ENCODE assay signal across 18 cellular contexts in the genomic region with DNA sequence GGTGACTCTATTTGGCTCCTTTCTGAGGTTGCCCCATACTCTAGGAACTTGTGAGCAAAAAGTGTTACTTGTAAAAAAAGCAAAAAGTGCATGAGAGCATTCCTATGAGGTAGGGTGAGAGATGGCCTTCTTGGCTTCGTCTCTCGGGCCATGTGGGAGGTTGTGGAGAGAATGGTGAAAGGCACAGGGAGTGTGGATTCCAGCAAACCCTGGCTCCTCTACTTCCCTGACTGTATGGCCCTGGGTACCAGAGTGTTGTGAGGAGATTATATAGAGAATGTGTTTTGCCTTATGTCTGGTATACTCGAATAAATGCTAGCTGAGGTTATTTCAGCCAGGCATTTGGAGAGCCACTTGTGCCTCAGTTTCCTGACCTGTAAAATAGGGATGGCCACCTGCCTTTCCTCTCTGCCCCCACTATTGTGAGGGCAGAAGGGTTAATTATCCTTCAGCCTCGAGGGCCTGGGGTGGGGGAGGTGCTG. TPM values are rescaled to one million over a fixed set of nuclear protein-coding genes. Genes with fewer than 3 reads are reported as not detected.
DNase-seq lines count a peak whose midpoint lies in the region; TF ChIP-seq lines count a peak whose summit lies in the region.
"Had no signal": no experiment of that assay in that cellular context is flagged by ENCODE, and none has a peak within 500 bp of the region (broad histone marks: within the 10 kb centered on the region; RNA-seq: fewer than 3 reads in every experiment).

No MANE protein-coding gene starts in this region.

- peaks cover 0 to 70% (median 40%) of the 10 kb centered on the region in 4 donors for H3K4me1 ChIP-seq in tibial nerve

- H3K36me3 ChIP-seq in tibial nerve: no peaks in the 10 kb centered on the region

- H3K27me3 ChIP-seq in tibial nerve: no peaks in the 10 kb centered on the region

- TF ChIP-seq CTCF in epithelial cell of proximal tubule (conservative IDR thresholded peaks at IDR 0.05; ENCODE audit: low read depth, low read length) (no peak), neural crest cell (conservative IDR thresholded peaks at IDR 0.05) (no peak), tibial nerve (IDR thresholded peaks at IDR 0.05) (no peak), GM20000 (IDR thresholded peaks at IDR 0.05; ENCODE audit: extremely low read depth, missing control alignments) (no peak)

- H3K9me3 Mint-ChIP-seq in neural crest cell: peaks cover 20% of the 10 kb centered on the region

- TF ChIP-seq EP300 in tibial nerve (IDR thresholded peaks at IDR 0.05): no peak

- H3K4me3 ChIP-seq in epithelial cell of proximal tubule (ENCODE audit: low read depth, low read length) (peak overlapping the region; percentile 40), tibial nerve (peak overlapping the region; percentile 24 to 48 (median 34))
- H3K4me3 ChIP-seq: PC-9 had no signal

- H3K9me3 ChIP-seq in tibial nerve: peaks cover 0 to 18% (median 3%) of the 10 kb centered on the region in 4 donors

- peak overlapping the region; percentile 70 to 93 (median 85) for H3K27ac ChIP-seq in tibial nerve
- H3K27ac ChIP-seq: 22Rv1, PC-9 had no signal

- in situ Hi-C loops in ACHN (cut with HindIII; ENCODE audit: low pct_ligation_motif_present, low pct_unique_long_range_greater_than_20kb, low sequenced_read_pairs): no loop called here

- peaks cover 60% of the 10 kb centered on the region for H3K27me3 Mint-ChIP-seq in neural crest cell (ENCODE audit: low read depth)

- DNase-seq in NCI-H526 (lab: John Stamatoyannopoulos, UW) (peak; percentile 34 to 39), NCI-H526 treated with DMSO at 0.1 percent for 48 hours (lab: John Stamatoyannopoulos, UW) (no peak), epithelial cell of proximal tubule (ENCODE audit: low read depth) (no peak), neural crest cell (ENCODE audit: low read depth, low spot score) (no peak), tibial nerve (ENCODE audit: low spot score in 2 of 2) (no peak), ACHN (no peak), AG08395 (ENCODE audit: low spot score) (no peak), GM20000 (ENCODE audit: low spot score) (no peak)
- DNase-seq: activated CD8-positive, alpha-beta memory T cell treated with anti-CD3 and anti-CD28 coated beads for 24 hours; DMS 273 treated with DMSO at 0.1 percent for 48 hours; effector CD4-positive, alpha-beta T cell; HFFc6; Karpas-422; PC-9; stimulated activated naive B cell treated with anti-CD40 and anti-IgM and Interleukin-4, amounts not matched to agents 10 μg/mL and 1 μg/mL and 100 μg/mL, for 72 hours; T-helper 9 cell had no signal

- no peak overlapping the region for H3K27ac Mint-ChIP-seq in neural crest cell (ENCODE audit: unreplicated experiment)
- H3K27ac Mint-ChIP-seq: activated naive CD4-positive, alpha-beta T cell treated with anti-CD3 and anti-CD28 coated beads, Interleukin-2, amount 50 U/mL, for 72 hours; HFFc6; stimulated activated naive B cell treated with anti-CD40 and anti-IgM and Interleukin-4, amounts not matched to agents 10 μg/mL and 1 μg/mL and 100 μg/mL, for 72 hours had no signal

- H3K36me3 Mint-ChIP-seq in neural crest cell (ENCODE audit: low read depth): peaks cover 31% of the 10 kb centered on the region

- TF ChIP-seq POLR2A in tibial nerve (IDR thresholded peaks at IDR 0.05): no peak

- H3K4me1 Mint-ChIP-seq in neural crest cell: peaks cover 47% of the 10 kb centered on the region

- 36 to 40% methylated on average over 4 of the region's 4 CpGs for WGBS in tibial nerve, 2 donors

- H3K4me3 Mint-ChIP-seq in neural crest cell: peak overlapping the region; percentile 87
- H3K4me3 Mint-ChIP-seq: HFFc6; stimulated activated naive B cell treated with anti-CD40 and anti-IgM and Interleukin-4, amounts not matched to agents 10 μg/mL and 1 μg/mL and 100 μg/mL, for 72 hours had no signal

RNA-seq across cellular contexts. Expression of gene PLEKHG3, which starts 11.0 kb away (rescaled TPM):
- 48.1 and 52.8 TPM in 2 replicates for total RNA-seq in epithelial cell of proximal tubule
- total RNA-seq in neural crest cell: 43.4 and 46.0 TPM in 2 replicates
- 10 to 100 TPM; 33.3 to 73.9 (median 63.1) TPM for total RNA-seq in tibial nerve

Comparison
In these comparisons a context has a peak if more than half of its experiments do, and no peak if none do; other contexts are left out.
1. DNase-seq: peak in NCI-H526 (2 of 2); none in NCI-H526 treated with DMSO at 0.1 percent for 48 hours (single experiment), epithelial cell of proximal tubule (single experiment), neural crest cell (single experiment), tibial nerve (0 of 2), ACHN (single experiment), AG08395 (single experiment) and GM20000 (single experiment).